ENCODE assay signal across 1 cellular context in genomic region chr4:79918292-79918691, GRCh38.
TF ChIP-seq lines count a peak whose summit lies in the region.

No MANE protein-coding gene starts in this region.

TF ChIP-seq in K562, 482 proteins besides CTCF, POLR2A, EP300 and RAD21 (continued from another document):
- TF ChIP-seq, protein P1, sequence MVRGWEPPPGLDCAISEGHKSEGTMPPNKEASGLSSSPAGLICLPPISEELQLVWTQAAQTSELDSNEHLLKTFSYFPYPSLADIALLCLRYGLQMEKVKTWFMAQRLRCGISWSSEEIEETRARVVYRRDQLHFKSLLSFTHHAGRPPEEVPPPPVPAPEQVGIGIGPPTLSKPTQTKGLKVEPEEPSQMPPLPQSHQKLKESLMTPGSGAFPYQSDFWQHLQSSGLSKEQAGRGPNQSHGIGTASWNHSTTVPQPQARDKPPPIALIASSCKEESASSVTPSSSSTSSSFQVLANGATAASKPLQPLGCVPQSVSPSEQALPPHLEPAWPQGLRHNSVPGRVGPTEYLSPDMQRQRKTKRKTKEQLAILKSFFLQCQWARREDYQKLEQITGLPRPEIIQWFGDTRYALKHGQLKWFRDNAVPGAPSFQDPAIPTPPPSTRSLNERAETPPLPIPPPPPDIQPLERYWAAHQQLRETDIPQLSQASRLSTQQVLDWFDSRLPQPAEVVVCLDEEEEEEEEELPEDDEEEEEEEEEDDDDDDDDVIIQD (CRISPR knock-in tag; IDR thresholded peaks at IDR 0.05): no peak
- TF ChIP-seq NCOA4 (IDR thresholded peaks at IDR 0.05; ENCODE audit: partially characterized antibody) (no peak), BRF2 (IDR thresholded peaks at IDR 0.05; ENCODE audit: borderline replicate concordance, insufficient read depth, insufficient read length) (no peak), NCOR1 (IDR thresholded peaks at IDR 0.05) (no peak), IRF9 (tag; IDR thresholded peaks at IDR 0.05) (no peak), ID3 (CRISPR knock-in tag; IDR thresholded peaks at IDR 0.05) (no peak), ID3 (tag; IDR thresholded peaks at IDR 0.05) (no peak), HDAC3 (IDR thresholded peaks at IDR 0.05; ENCODE audit: borderline replicate concordance, partially characterized antibody) (no peak), CBX3 (IDR thresholded peaks at IDR 0.05; ENCODE audit: borderline replicate concordance in 1 of 2, low read length in 2 of 2) (peak in 1 of 2 experiments; percentile 74; a peak in 1 of 3 replicates), USF2 (CRISPR knock-in tag; IDR thresholded peaks at IDR 0.05) (no peak), NR0B1 (IDR thresholded peaks at IDR 0.05; ENCODE audit: partially characterized antibody) (no peak), ZNF444 (CRISPR knock-in tag; IDR thresholded peaks at IDR 0.05) (no peak), SMARCC2 (IDR thresholded peaks at IDR 0.05; ENCODE audit: low read depth) (no peak)
